Comparison of ENCODE assay signal across 11 cellular contexts in the genomic region with DNA sequence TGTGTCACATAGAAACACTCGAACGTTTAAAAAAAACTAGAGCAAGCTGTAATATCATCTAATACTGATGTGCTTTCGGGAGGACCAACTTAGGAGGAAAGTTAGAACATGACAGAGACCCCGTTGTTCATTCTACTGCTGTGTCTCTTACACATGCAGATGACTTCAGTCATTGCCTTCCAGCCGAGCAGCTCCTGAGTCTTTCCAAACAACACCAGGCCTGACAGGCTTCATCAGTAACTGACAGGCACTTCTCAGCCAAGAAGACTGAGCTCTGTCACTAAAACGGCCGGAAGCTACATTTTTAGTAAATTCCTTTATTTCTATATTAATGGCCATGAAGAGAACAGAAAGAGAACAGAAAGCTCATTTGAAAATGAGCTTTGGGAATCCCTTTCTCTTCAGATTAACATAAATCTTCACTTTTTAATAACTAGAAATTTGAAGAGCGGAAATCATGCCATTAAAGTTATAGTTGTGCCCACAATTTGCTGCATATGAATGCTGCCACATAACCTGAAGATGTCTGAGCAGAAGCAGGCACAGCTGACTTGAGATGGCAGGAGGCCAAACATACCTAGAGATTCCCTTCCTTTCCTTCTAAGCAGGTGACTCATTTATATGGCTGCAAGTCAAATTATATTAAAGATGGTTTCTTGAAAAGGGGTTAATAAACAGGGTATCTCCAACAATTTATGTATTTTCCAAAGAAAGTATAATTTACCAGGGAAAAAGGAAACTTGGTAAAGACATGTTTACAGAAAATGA.
DNase-seq lines count a peak whose midpoint lies in the region; ATAC-seq and TF ChIP-seq lines count a peak whose summit lies in the region.
"Had no signal": no experiment of that assay in that cellular context is flagged by ENCODE, and none has a peak within 500 bp of the region (broad histone marks: within the 10 kb centered on the region; RNA-seq: fewer than 3 reads in every experiment).

No MANE protein-coding gene starts in this region.

- no peaks in the 10 kb centered on the region for H3K9me2 ChIP-seq in SK-N-SH

- H3K4me1 ChIP-seq in SK-N-SH (ENCODE audit: control insufficient read depth in 1 of 2, insufficient read depth in 2 of 2, low read depth in 1 of 2, low read length in 1 of 2) (peaks cover 0 to 12% of the 10 kb centered on the region in 2 experiments; a peak in 1 of 4 replicates), thyroid gland (no peaks in the 10 kb centered on the region)

- DNase-seq in SK-N-SH (no peak), amygdala (lab: John Stamatoyannopoulos, UW) (peak in 30 of 56 donors; percentile 2 to 69 (median 24)), iPS DF 19.7 (ENCODE audit: low read depth, low spot score) (peak; percentile 25), thyroid gland (peak; percentile 35 to 50), activated gamma-delta T cell treated with Interleukin-2 at 50 U/mL for 16 hours (no peak), D341Med (ENCODE audit: low spot score) (no peak), posterior vena cava (ENCODE audit: low spot score) (no peak)
- DNase-seq: activated T-cell treated with anti-CD3 and anti-CD28 coated beads, Interleukin-2, amount 50 U/mL, for 24 hours; NK-92 treated with Interleukin-12 subunit alpha and Interleukin-12 subunit beta, amount 100 ng/mL, for 24 hours; ovary had no signal

- H3K27me3 ChIP-seq in SK-N-SH (ENCODE audit: insufficient read depth), result no peaks in the 10 kb centered on the region
- no peaks in the 10 kb centered on the region for H3K27me3 ChIP-seq in thyroid gland
- H3K27me3 ChIP-seq: ovary had no signal

- CTCF ChIA-PET in SK-N-SH (lab: Yijun Ruan, JAX), result no interaction called here

- no peak overlapping the region for H3K9ac ChIP-seq in SK-N-SH

- WGBS in SK-N-SH (ENCODE audit: low lambda C conversion rate), result 91% methylated on average over 8 of the region's 8 CpGs
- WGBS in thyroid gland, 2 donors, result 74 to 75% methylated on average over 8 of the region's 8 CpGs

- H2AFZ ChIP-seq in SK-N-SH (ENCODE audit: low read depth), result no peak overlapping the region

- no peaks in the 10 kb centered on the region for H4K20me1 ChIP-seq in SK-N-SH (ENCODE audit: insufficient read depth)

- no peaks in the 10 kb centered on the region for H3K79me2 ChIP-seq in SK-N-SH (ENCODE audit: insufficient read depth)

- no peak for TF ChIP-seq RAD21 in SK-N-SH (IDR thresholded peaks at IDR 0.05; ENCODE audit: low read length)

- peaks cover 6% of the 10 kb centered on the region for H3F3A ChIP-seq in SK-N-SH (replicated peaks; ENCODE audit: insufficient read depth)

- TF ChIP-seq POLR2A in thyroid gland (IDR thresholded peaks at IDR 0.05), result no peak

- H3K9me3 ChIP-seq in SK-N-SH, result no peaks in the 10 kb centered on the region
- H3K9me3 ChIP-seq in thyroid gland, result no peaks in the 10 kb centered on the region
- H3K9me3 ChIP-seq: ovary had no signal

- no peak for TF ChIP-seq CTCF in SK-N-SH (IDR thresholded peaks at IDR 0.05)
- TF ChIP-seq CTCF in thyroid gland (IDR thresholded peaks at IDR 0.05), result no peak

- peaks cover 4 to 20% of the 10 kb centered on the region in 2 experiments for H3K36me3 ChIP-seq in SK-N-SH (replicated peaks in 1 of 2; ENCODE audit: control insufficient read depth in 1 of 2, insufficient read depth in 2 of 2, low read length in 1 of 2)
- peaks cover 3% of the 10 kb centered on the region in 2 donors for H3K36me3 ChIP-seq in thyroid gland
- H3K36me3 ChIP-seq: ovary had no signal

- no peak for TF ChIP-seq EP300 in SK-N-SH (IDR thresholded peaks at IDR 0.05; ENCODE audit: borderline replicate concordance in 1 of 2, low read depth in 1 of 2, low read length in 1 of 2)

- H3K4me3 ChIP-seq in SK-N-SH (ENCODE audit: low read depth in 2 of 2, low read length in 1 of 2) (no peak overlapping the region), thyroid gland (replicated peaks in 1 of 3) (no peak overlapping the region)
- H3K4me3 ChIP-seq: ovary had no signal

- ATAC-seq in SK-N-SH treated with all-trans-retinoic acid at 6 μM for 48 hours, result no peak

- POLR2A ChIA-PET in SK-N-SH (lab: Yijun Ruan, JAX), result no interaction called here

- H3K27ac ChIP-seq in SK-N-SH (ENCODE audit: low read depth in 2 of 2, low read length in 1 of 2) (no peak overlapping the region), thyroid gland (no peak overlapping the region)
- H3K27ac ChIP-seq: ovary had no signal

- intact Hi-C loops in thyroid gland (cut with DNase I) (no loop called here), posterior vena cava (cut with DNase I) (no loop called here)

- no peak overlapping the region for H3K4me2 ChIP-seq in SK-N-SH

TF ChIP-seq in SK-N-SH, 30 proteins besides CTCF, POLR2A, EP300 and RAD21:
- TF ChIP-seq NFIC (IDR thresholded peaks at IDR 0.05; ENCODE audit: borderline replicate concordance) (peak; percentile 52; the same call in 1 of the 2 replicates), FOSL2 (IDR thresholded peaks at IDR 0.05; ENCODE audit: borderline replicate concordance, low read depth) (peak; percentile 28; the same call in 1 of the 2 replicates), JUND (IDR thresholded peaks at IDR 0.05) (0 out of 2 replicates have a peak, but pooled peaks have one; percentile 12), RFX5 (IDR thresholded peaks at IDR 0.05; ENCODE audit: low read length) (no peak), TCF12 (IDR thresholded peaks at IDR 0.05) (peak; percentile 42)
- TF ChIP-seq, protein P1, sequence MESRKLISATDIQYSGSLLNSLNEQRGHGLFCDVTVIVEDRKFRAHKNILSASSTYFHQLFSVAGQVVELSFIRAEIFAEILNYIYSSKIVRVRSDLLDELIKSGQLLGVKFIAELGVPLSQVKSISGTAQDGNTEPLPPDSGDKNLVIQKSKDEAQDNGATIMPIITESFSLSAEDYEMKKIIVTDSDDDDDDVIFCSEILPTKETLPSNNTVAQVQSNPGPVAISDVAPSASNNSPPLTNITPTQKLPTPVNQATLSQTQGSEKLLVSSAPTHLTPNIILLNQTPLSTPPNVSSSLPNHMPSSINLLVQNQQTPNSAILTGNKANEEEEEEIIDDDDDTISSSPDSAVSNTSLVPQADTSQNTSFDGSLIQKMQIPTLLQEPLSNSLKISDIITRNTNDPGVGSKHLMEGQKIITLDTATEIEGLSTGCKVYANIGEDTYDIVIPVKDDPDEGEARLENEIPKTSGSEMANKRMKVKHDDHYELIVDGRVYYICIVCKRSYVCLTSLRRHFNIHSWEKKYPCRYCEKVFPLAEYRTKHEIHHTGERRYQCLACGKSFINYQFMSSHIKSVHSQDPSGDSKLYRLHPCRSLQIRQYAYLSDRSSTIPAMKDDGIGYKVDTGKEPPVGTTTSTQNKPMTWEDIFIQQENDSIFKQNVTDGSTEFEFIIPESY (IDR thresholded peaks at IDR 0.05; ENCODE audit: borderline replicate concordance, low read depth), result no peak

TF ChIP-seq in SK-N-SH treated with all-trans-retinoic acid at 6 μM for 48 hours, 23 proteins besides CTCF, POLR2A, EP300 and RAD21 (continues in another document):
- TF ChIP-seq, protein P2, sequence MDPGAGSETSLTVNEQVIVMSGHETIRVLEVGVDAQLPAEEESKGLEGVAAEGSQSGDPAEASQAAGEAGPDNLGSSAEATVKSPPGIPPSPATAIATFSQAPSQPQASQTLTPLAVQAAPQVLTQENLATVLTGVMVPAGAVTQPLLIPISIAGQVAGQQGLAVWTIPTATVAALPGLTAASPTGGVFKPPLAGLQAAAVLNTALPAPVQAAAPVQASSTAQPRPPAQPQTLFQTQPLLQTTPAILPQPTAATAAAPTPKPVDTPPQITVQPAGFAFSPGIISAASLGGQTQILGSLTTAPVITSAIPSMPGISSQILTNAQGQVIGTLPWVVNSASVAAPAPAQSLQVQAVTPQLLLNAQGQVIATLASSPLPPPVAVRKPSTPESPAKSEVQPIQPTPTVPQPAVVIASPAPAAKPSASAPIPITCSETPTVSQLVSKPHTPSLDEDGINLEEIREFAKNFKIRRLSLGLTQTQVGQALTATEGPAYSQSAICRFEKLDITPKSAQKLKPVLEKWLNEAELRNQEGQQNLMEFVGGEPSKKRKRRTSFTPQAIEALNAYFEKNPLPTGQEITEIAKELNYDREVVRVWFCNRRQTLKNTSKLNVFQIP (CRISPR knock-in tag; IDR thresholded peaks at IDR 0.05; ENCODE audit: borderline replicate concordance, low read depth), result no peak
- TF ChIP-seq BACH2 (CRISPR knock-in tag; IDR thresholded peaks at IDR 0.05; ENCODE audit: borderline replicate concordance), result no peak
- TF ChIP-seq OSR1 (CRISPR knock-in tag; IDR thresholded peaks at IDR 0.05), result no peak
- no peak for TF ChIP-seq PPARA (CRISPR knock-in tag; IDR thresholded peaks at IDR 0.05; ENCODE audit: borderline replicate concordance)
- no peak for TF ChIP-seq TSHZ2 (CRISPR knock-in tag; IDR thresholded peaks at IDR 0.05)
- no peak for TF ChIP-seq ESRRG (CRISPR knock-in tag; IDR thresholded peaks at IDR 0.05)
- TF ChIP-seq ISL1 (CRISPR knock-in tag; IDR thresholded peaks at IDR 0.05), result no peak
- no peak for TF ChIP-seq ZNF8 (CRISPR knock-in tag; IDR thresholded peaks at IDR 0.05)
- no peak for TF ChIP-seq ZFP30 (CRISPR knock-in tag; IDR thresholded peaks at IDR 0.05)
- TF ChIP-seq ZNF70 (CRISPR knock-in tag; IDR thresholded peaks at IDR 0.05), result no peak
- no peak for TF ChIP-seq TOX (CRISPR knock-in tag; IDR thresholded peaks at IDR 0.05; ENCODE audit: borderline replicate concordance)

Comparison
In these comparisons a context has a peak if more than half of its experiments do, and no peak if none do; other contexts are left out.
1. DNase-seq: peak in amygdala (30 of 56), iPS DF 19.7 (single experiment) and thyroid gland (2 of 2); none in SK-N-SH (single experiment), activated gamma-delta T cell treated with Interleukin-2 at 50 U/mL for 16 hours (single experiment), D341Med (single experiment) and posterior vena cava (single experiment).